ENCODE assay signal across 8 cellular contexts in the genomic region with DNA sequence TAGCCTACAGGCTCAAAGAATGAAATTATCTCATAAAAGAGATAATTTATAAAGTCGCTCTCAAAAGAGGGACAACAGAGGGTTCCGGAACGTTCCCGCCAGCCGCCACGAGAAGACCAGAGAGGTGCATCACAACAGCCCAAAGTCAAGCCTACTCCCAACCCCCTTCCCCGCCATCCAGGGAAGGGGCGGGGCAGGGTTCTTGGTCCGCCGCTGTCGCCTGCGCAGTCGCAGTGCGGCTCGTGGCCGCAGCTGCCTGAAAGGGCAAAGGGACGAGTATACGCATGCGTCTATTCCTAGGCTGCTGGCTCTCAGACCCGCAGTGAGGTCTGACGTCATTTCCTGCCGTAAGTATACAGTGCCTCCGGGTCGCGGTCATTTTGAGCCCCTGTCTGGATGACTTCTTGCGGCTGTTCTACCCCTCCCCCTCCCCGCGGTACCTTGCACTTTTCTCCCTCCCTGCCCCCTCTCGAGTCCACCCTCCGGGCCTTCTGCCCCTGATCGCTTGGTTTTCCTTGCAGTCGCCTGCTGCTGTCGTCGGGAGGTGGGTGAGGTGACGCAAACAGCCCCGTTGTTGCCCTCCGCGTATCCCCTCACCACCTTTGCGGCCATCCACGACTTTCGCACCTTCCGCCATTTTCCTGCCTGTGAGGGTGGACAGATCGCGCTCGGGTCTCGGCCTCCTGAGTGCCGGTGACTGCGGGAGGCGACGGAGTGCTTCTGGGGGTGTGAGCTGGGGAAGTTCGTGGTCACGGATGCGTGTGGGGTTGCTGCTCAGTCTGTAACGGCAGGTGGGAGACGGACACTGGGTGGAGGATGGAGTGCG. TPM values are rescaled to one million over a fixed set of nuclear protein-coding genes. Genes with fewer than 3 reads are reported as not detected.
DNase-seq lines count a peak whose midpoint lies in the region; ATAC-seq lines count a peak whose summit lies in the region.

A gene with protein sequence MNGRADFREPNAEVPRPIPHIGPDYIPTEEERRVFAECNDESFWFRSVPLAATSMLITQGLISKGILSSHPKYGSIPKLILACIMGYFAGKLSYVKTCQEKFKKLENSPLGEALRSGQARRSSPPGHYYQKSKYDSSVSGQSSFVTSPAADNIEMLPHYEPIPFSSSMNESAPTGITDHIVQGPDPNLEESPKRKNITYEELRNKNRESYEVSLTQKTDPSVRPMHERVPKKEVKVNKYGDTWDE (plus strand): TSS at position 383 of the 826 bp plus-strand sequence. CDS start 1,537 bp downstream, outside the sequence.

- H3K4me3 ChIP-seq in GM08714 (ENCODE audit: low read length), result peak within 1 kb of the TSS; percentile 97

- peaks cover 9 to 10% of the 10 kb centered on the region in 2 donors for H3K9me3 Mint-ChIP-seq in activated naive CD4-positive, alpha-beta T cell treated with anti-CD3 and anti-CD28 coated beads, Interleukin-2, amount 50 U/mL, for 72 hours

- peak within 1 kb of the TSS; percentile 98 to 100 for H3K27ac Mint-ChIP-seq in activated naive CD4-positive, alpha-beta T cell treated with anti-CD3 and anti-CD28 coated beads, Interleukin-2, amount 50 U/mL, for 72 hours

- DNase-seq in NCI-H1092 treated with DMSO at 0.1 percent for 48 hours (lab: John Stamatoyannopoulos, UW) (peak; percentile 99), SKM-1 (lab: John Stamatoyannopoulos, UW; ENCODE audit: unreplicated experiment) (peak; percentile 99), glomerular endothelial cell (ENCODE audit: extremely low read depth, low read depth, low spot score) (peak; percentile 93), occipital lobe (lab: John Stamatoyannopoulos, UW) (peak; percentile 94)
- DNase-seq in activated naive CD4-positive, alpha-beta T cell treated with anti-CD3 and anti-CD28 coated beads, Interleukin-2, amount 50 U/mL, for 72 hours (ENCODE audit: low spot score in 2 of 2), result peak; percentile 90 to 98

- ATAC-seq in HG02610 (IDR thresholded peaks at IDR 0.05; ENCODE audit: unreplicated experiment), result peak; percentile 100
- peak; percentile 99 for ATAC-seq in activated naive CD4-positive, alpha-beta T cell treated with anti-CD3 and anti-CD28 coated beads, Interleukin-2, amount 50 U/mL, for 72 hours

- peaks cover 9 to 37% of the 10 kb centered on the region in 2 donors for H3K36me3 Mint-ChIP-seq in activated naive CD4-positive, alpha-beta T cell treated with anti-CD3 and anti-CD28 coated beads, Interleukin-2, amount 50 U/mL, for 72 hours

- peak within 1 kb of the TSS; percentile 97 for H3K27ac ChIP-seq in temporal lobe (ENCODE audit: low read depth, low read length)

RNA-seq across cellular contexts. Expression of the gene that starts here (rescaled TPM):
- 100 to 1,000 TPM in 1 of 2 donors, 10 to 100 TPM in 1; 94.5 to 112 TPM for total RNA-seq in activated naive CD4-positive, alpha-beta T cell treated with anti-CD3 and anti-CD28 coated beads, Interleukin-2, amount 50 U/mL, for 72 hours
- total RNA-seq in glomerular endothelial cell, result 123 and 136 TPM in 2 replicates
- 144 TPM for total RNA-seq in occipital lobe
- 134 TPM for total RNA-seq in temporal lobe

Comparison
In these comparisons a context has a peak if more than half of its experiments do, and no peak if none do; other contexts are left out.
1. Peak in every context shown above with its lines: DNase-seq, ATAC-seq, H3K4me3 ChIP-seq and H3K27ac ChIP-seq.